ENCODE assay signal across 9 cellular contexts in genomic region chr4:98688416-98689290, GRCh38. TPM values are rescaled to one million over a fixed set of nuclear protein-coding genes. Genes with fewer than 3 reads are reported as not detected.
DNase-seq lines count a peak whose midpoint lies in the region; ATAC-seq and TF ChIP-seq lines count a peak whose summit lies in the region.
"Had no signal": no experiment of that assay in that cellular context is flagged by ENCODE, and none has a peak within 500 bp of the region (broad histone marks: within the 10 kb centered on the region; RNA-seq: fewer than 3 reads in every experiment).

No MANE protein-coding gene starts in this region.

- no peaks in the 10 kb centered on the region for H3K9me3 Mint-ChIP-seq in CD4-positive, alpha-beta T cell
- peaks cover 6% of the 10 kb centered on the region for H3K9me3 Mint-ChIP-seq in activated naive CD8-positive, alpha-beta T cell treated with anti-CD3 and anti-CD28 coated beads, Interleukin-2, amount 10 ng/mL, durations not matched to agents 7 days and 5 days

- no peaks in the 10 kb centered on the region for H3K27me3 ChIP-seq in CD4-positive, alpha-beta T cell (ENCODE audit: control insufficient read depth, insufficient read depth, low read length)

- intact Hi-C loops in CD4-positive, alpha-beta T cell (cut with DNase I, micrococcal nuclease) = loop anchor here in 1 of 2 experiments (2.0 kb wide), 2 partner anchors 18 to 26 kb away; no protein-coding TSS in a partner anchor

- peaks cover 51% of the 10 kb centered on the region for H3K4me1 Mint-ChIP-seq in CD4-positive, alpha-beta T cell (ENCODE audit: low read depth)
- peaks cover 18% of the 10 kb centered on the region for H3K4me1 Mint-ChIP-seq in activated naive CD8-positive, alpha-beta T cell treated with anti-CD3 and anti-CD28 coated beads, Interleukin-2, amount 10 ng/mL, durations not matched to agents 7 days and 5 days

- H3K4me3 Mint-ChIP-seq in CD4-positive, alpha-beta T cell = peak overlapping the region; percentile 62
- no peak overlapping the region for H3K4me3 Mint-ChIP-seq in activated naive CD8-positive, alpha-beta T cell treated with anti-CD3 and anti-CD28 coated beads, Interleukin-2, amount 10 ng/mL, durations not matched to agents 7 days and 5 days

- peak overlapping the region; percentile 80 for H3K27ac Mint-ChIP-seq in CD4-positive, alpha-beta T cell
- peak overlapping the region; percentile 46 for H3K27ac Mint-ChIP-seq in activated naive CD8-positive, alpha-beta T cell treated with anti-CD3 and anti-CD28 coated beads, Interleukin-2, amount 10 ng/mL, durations not matched to agents 7 days and 5 days

- no peaks in the 10 kb centered on the region for H3K36me3 Mint-ChIP-seq in CD4-positive, alpha-beta T cell (ENCODE audit: low read depth)
- peaks cover 9% of the 10 kb centered on the region for H3K36me3 Mint-ChIP-seq in activated naive CD8-positive, alpha-beta T cell treated with anti-CD3 and anti-CD28 coated beads, Interleukin-2, amount 10 ng/mL, durations not matched to agents 7 days and 5 days

- ATAC-seq in CD4-positive, alpha-beta T cell (ENCODE audit: poor library complexity) = peak; percentile 69
- ATAC-seq in activated naive CD8-positive, alpha-beta T cell treated with anti-CD3 and anti-CD28 coated beads, Interleukin-2, amount 10 ng/mL, durations not matched to agents 7 days and 5 days (ENCODE audit: low read depth) = peak; percentile 57

- POLR2A ChIA-PET in CD4-positive, alpha-beta T cell (lab: Charles Lee) = interaction anchor here (0.5 to 2.1 kb wide), 7 partner anchors 9 to 1252 kb away, joined by 3 to 9 read pairs (median 5); partner anchors contain the start of gene TSPAN5
- POLR2A ChIA-PET in activated naive CD8-positive, alpha-beta T cell treated with anti-CD3 and anti-CD28 coated beads, Interleukin-2, amount 10 ng/mL, durations not matched to agents 7 days and 5 days (lab: Charles Lee) = interaction anchor here (0.7 to 1.0 kb wide), 3 partner anchors 16 to 31 kb away, joined by 3 read pairs; no protein-coding TSS in a partner anchor

- TF ChIP-seq CTCF in CD4-positive, alpha-beta T cell (IDR thresholded peaks at IDR 0.05) = no peak

- no peaks in the 10 kb centered on the region for H3K27me3 Mint-ChIP-seq in CD4-positive, alpha-beta T cell
- no peaks in the 10 kb centered on the region for H3K27me3 Mint-ChIP-seq in activated naive CD8-positive, alpha-beta T cell treated with anti-CD3 and anti-CD28 coated beads, Interleukin-2, amount 10 ng/mL, durations not matched to agents 7 days and 5 days

- H3K9me3 ChIP-seq in CD4-positive, alpha-beta T cell (ENCODE audit: control insufficient read depth, low read length) = no peaks in the 10 kb centered on the region

- no peak for DNase-seq in CD4-positive, alpha-beta T cell
- peak; percentile 97 for DNase-seq in Jurkat, Clone E6-1 (ENCODE audit: low read depth, low spot score)
- DNase-seq in activated naive CD8-positive, alpha-beta T cell treated with anti-CD3 and anti-CD28 coated beads, Interleukin-2, amount 10 ng/mL, durations not matched to agents 7 days and 5 days = no peak
- DNase-seq in lung microvascular endothelial cell (ENCODE audit: low read depth in 2 of 2) (peak; percentile 91 to 95), RPMI8226 (no peak), NCI-H69 (lab: John Stamatoyannopoulos, UW) (no peak), SIG-M5 treated with dmso at 0.1 percent for 504 hours (lab: John Stamatoyannopoulos, UW; ENCODE audit: unreplicated experiment) (no peak), substantia nigra (lab: John Stamatoyannopoulos, UW) (no peak)
- DNase-seq: activated gamma-delta T cell treated with Interleukin-2 at 50 U/mL for 16 hours had no signal

- H3K27ac ChIP-seq in CD4-positive, alpha-beta T cell (ENCODE audit: low read depth, low read length) = no peak overlapping the region
- H3K27ac ChIP-seq in substantia nigra (ENCODE audit: low read depth, low read length, poor library complexity, severe bottlenecking) = no peak overlapping the region

- CTCF ChIA-PET in CD4-positive, alpha-beta T cell (lab: Charles Lee) = no interaction called here

- H3K4me3 ChIP-seq in Jurkat, Clone E6-1 (ENCODE audit: low read length) = peak overlapping the region; percentile 26

RNA-seq across cellular contexts. Expression of gene TSPAN5, which starts 30.2 kb away (rescaled TPM):
- 1 to 10 TPM; 1.8 to 2.8 TPM for total RNA-seq in CD4-positive, alpha-beta T cell
- 12.2 TPM for polyA plus RNA-seq in Jurkat, Clone E6-1 (2012; ENCODE audit: insufficient read depth, insufficient read length)
- total RNA-seq in activated naive CD8-positive, alpha-beta T cell treated with anti-CD3 and anti-CD28 coated beads, Interleukin-2, amount 10 ng/mL, durations not matched to agents 7 days and 5 days = 10 to 100 TPM; 19.8 to 21.4 TPM
- total RNA-seq in lung microvascular endothelial cell = 74.3 and 83.9 TPM in 2 replicates

Comparison
In these comparisons a context has a peak if more than half of its experiments do, and no peak if none do; other contexts are left out.
1. DNase-seq: peak in Jurkat, Clone E6-1 (single experiment) and lung microvascular endothelial cell (2 of 2); none in CD4-positive, alpha-beta T cell (0 of 10), activated naive CD8-positive, alpha-beta T cell treated with anti-CD3 and anti-CD28 coated beads, Interleukin-2, amount 10 ng/mL, durations not matched to agents 7 days and 5 days (single experiment), RPMI8226 (single experiment), NCI-H69 (single experiment), SIG-M5 treated with dmso at 0.1 percent for 504 hours (single experiment) and substantia nigra (0 of 49).
2. RNA of gene TSPAN5, which starts 30.2 kb away (total RNA-seq): 74.3 to 83.9 TPM in lung microvascular endothelial cell and 19.8 to 21.4 TPM in activated naive CD8-positive, alpha-beta T cell treated with anti-CD3 and anti-CD28 coated beads, Interleukin-2, amount 10 ng/mL, durations not matched to agents 7 days and 5 days; 1.8 to 2.8 TPM in CD4-positive, alpha-beta T cell; every median in the first group is over 4 times any median in the second.